In the genomic region with DNA sequence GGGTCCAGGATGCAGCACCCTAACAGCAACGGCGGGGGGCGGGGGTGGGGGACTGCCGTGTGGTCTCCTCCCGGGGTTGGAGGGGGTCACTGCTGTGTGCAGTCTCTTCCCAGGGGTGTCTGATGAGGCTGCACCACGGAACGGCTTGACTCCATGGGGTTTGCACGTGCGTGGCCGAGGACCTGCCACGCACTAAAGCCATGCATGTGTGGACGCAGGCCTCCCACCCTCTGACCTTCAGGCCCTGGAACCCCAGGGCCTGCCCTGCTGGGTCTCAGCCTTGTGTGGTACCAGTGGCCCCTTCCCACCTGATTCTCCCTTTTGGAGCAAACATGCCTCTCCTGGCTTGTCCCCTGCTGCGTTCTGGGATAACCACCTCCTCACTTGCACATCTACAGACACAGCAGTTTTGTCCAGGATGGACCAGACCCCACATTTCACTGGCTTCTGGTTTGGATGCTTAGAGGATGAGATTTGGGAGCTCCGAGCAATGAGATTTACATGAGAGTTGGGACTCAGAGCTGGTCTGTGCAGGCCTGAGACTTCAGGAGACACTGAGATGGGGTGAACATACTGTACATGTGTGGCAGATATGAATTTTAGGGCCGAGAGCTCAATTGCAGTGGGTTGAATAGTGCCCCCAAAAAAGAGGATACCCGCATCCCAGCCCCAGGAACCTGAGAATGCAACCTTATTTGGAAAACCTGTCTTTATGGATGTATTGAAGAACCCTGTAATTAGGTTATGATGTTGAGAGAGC, we compare ENCODE assay signal across 1 cellular context.
A peak's percentile ranks its signal among the peaks of the same experiment; 100 is the strongest.
TF ChIP-seq lines count a peak whose summit lies in the region.

No MANE protein-coding gene starts in this region.

TF ChIP-seq in H1, 55 proteins besides CTCF, POLR2A, EP300 and RAD21:
- TF ChIP-seq GABPA (IDR thresholded peaks at IDR 0.05; ENCODE audit: borderline replicate concordance, insufficient read depth, low read length) (no peak), POU5F1 (IDR thresholded peaks at IDR 0.05; ENCODE audit: low read depth, low read length) (no peak), EGR1 (IDR thresholded peaks at IDR 0.05; ENCODE audit: borderline replicate concordance, low read depth, low read length) (peak; percentile 22; the same call in 1 of the 2 replicates), NRF1 (IDR thresholded peaks at IDR 0.05; ENCODE audit: low read depth, low read length) (no peak), SP1 (IDR thresholded peaks at IDR 0.05; ENCODE audit: low read depth, low read length) (no peak), BCL11A (IDR thresholded peaks at IDR 0.05; ENCODE audit: low read depth in 2 of 2, low read length in 2 of 2) (no peak), NANOG (IDR thresholded peaks at IDR 0.05; ENCODE audit: insufficient read depth, low read depth, low read length, poor library complexity, severe bottlenecking) (no peak), TAF7 (optimal IDR thresholded peaks at IDR 0.05; ENCODE audit: borderline replicate concordance, low read depth, low read length) (no peak), RXRA (IDR thresholded peaks at IDR 0.05; ENCODE audit: insufficient read depth, low read depth, low read length) (no peak)
